17 cellular contexts compared by ENCODE assay signal in genomic region chr2:214076527-214076926, GRCh38.
DNase-seq lines count a peak whose midpoint lies in the region; ATAC-seq and TF ChIP-seq lines count a peak whose summit lies in the region.
"Had no signal": no experiment of that assay in that cellular context is flagged by ENCODE, and none has a peak within 500 bp of the region (broad histone marks: within the 10 kb centered on the region; RNA-seq: fewer than 3 reads in every experiment).

No MANE protein-coding gene starts in this region.

- no peak overlapping the region for H3K27ac Mint-ChIP-seq in endothelial cell (ENCODE audit: unreplicated experiment)
- H3K27ac Mint-ChIP-seq: activated naive CD4-positive, alpha-beta T cell treated with anti-CD3 and anti-CD28 coated beads, Interleukin-2, amount 50 U/mL, for 24 hours; brain; nephron had no signal

- no peak overlapping the region for H3K4me3 Mint-ChIP-seq in endothelial cell (ENCODE audit: unreplicated experiment)
- H3K4me3 Mint-ChIP-seq: activated naive CD4-positive, alpha-beta T cell treated with anti-CD3 and anti-CD28 coated beads, Interleukin-2, amount 50 U/mL, for 24 hours; brain; nephron had no signal

- H3K4me1 Mint-ChIP-seq in endothelial cell (ENCODE audit: unreplicated experiment), result no peaks in the 10 kb centered on the region
- H3K4me1 Mint-ChIP-seq: activated naive CD4-positive, alpha-beta T cell treated with anti-CD3 and anti-CD28 coated beads, Interleukin-2, amount 50 U/mL, for 24 hours; brain; nephron had no signal

- ATAC-seq in GM19025 (IDR thresholded peaks at IDR 0.05; ENCODE audit: low read depth, unreplicated experiment), result peak; percentile 58
- peak; percentile 56 for ATAC-seq in HG03097 (IDR thresholded peaks at IDR 0.05; ENCODE audit: low FRiP score, unreplicated experiment)
- ATAC-seq: K562, Right ventricle myocardium inferior had no signal

- H3K4me3 ChIP-seq in AG04449 (ENCODE audit: low read depth, low read length) (no peak overlapping the region), epithelial cell of proximal tubule (ENCODE audit: low read depth, low read length) (no peak overlapping the region)
- H3K4me3 ChIP-seq: K562 had no signal

- CTCF ChIA-PET in AG04449 (lab: Yijun Ruan, JAX), result no interaction called here

- no peak for TF ChIP-seq CTCF in AG04449 (IDR thresholded peaks at IDR 0.05; ENCODE audit: insufficient read depth, low read length, missing control alignments)
- no peak for TF ChIP-seq CTCF in epithelial cell of proximal tubule (conservative IDR thresholded peaks at IDR 0.05; ENCODE audit: low read depth, low read length)
- no peak for TF ChIP-seq CTCF in endothelial cell (IDR thresholded peaks at IDR 0.05; ENCODE audit: unreplicated experiment)

- DNase-seq in AG04449 (ENCODE audit: low read depth, low spot score) (peak; percentile 10), epithelial cell of proximal tubule (ENCODE audit: low read depth) (peak; percentile 67), GF-D8 (lab: John Stamatoyannopoulos, UW) (no peak), HuH-7.5 (ENCODE audit: low spot score) (no peak), hippocampal formation (lab: John Stamatoyannopoulos, UW) (no peak), endothelial cell (ENCODE audit: low spot score) (no peak)
- DNase-seq: activated CD8-positive, alpha-beta memory T cell treated with anti-CD3 and anti-CD28 coated beads, Interleukin-2, amount 50 U/mL, for 4 hours; COR-L47; NCI-H1417; NK-92 treated with Interleukin-12 subunit alpha and Interleukin-12 subunit beta, amount 100 ng/mL, for 24 hours had no signal

- no peaks in the 10 kb centered on the region for H3K9me3 Mint-ChIP-seq in endothelial cell (ENCODE audit: unreplicated experiment)
- H3K9me3 Mint-ChIP-seq: activated naive CD4-positive, alpha-beta T cell treated with anti-CD3 and anti-CD28 coated beads, Interleukin-2, amount 50 U/mL, for 24 hours; brain; nephron had no signal

- no peaks in the 10 kb centered on the region for H3K36me3 Mint-ChIP-seq in endothelial cell (ENCODE audit: low read depth, unreplicated experiment)
- H3K36me3 Mint-ChIP-seq: activated naive CD4-positive, alpha-beta T cell treated with anti-CD3 and anti-CD28 coated beads, Interleukin-2, amount 50 U/mL, for 24 hours; brain had no signal

- no peaks in the 10 kb centered on the region for H3K27me3 Mint-ChIP-seq in endothelial cell (ENCODE audit: unreplicated experiment)
- H3K27me3 Mint-ChIP-seq: activated naive CD4-positive, alpha-beta T cell treated with anti-CD3 and anti-CD28 coated beads, Interleukin-2, amount 50 U/mL, for 24 hours; brain had no signal

- POLR2A ChIA-PET in AG04449 (lab: Yijun Ruan, JAX), result no interaction called here

Comparison
In these comparisons a context has a peak if more than half of its experiments do, and no peak if none do; other contexts are left out.
1. DNase-seq: peak in AG04449 (single experiment) and epithelial cell of proximal tubule (single experiment); none in GF-D8 (single experiment), HuH-7.5 (single experiment), hippocampal formation (0 of 2) and endothelial cell (single experiment).